ENCODE assay signal across 8 cellular contexts in genomic region chr12:48817957-48818830, GRCh38.
A peak's percentile ranks its signal among the peaks of the same experiment; 100 is the strongest.
DNase-seq lines count a peak whose midpoint lies in the region; TF ChIP-seq lines count a peak whose summit lies in the region.

TSS of gene CACNB3 (plus strand) at chr12:48818496. CDS start at chr12:48818930, 434 bp downstream.

- no peak for TF ChIP-seq CTCF in WI38 (IDR thresholded peaks at IDR 0.05; ENCODE audit: low read depth, low read length)

- DNase-seq in SIG-M5 treated with dmso at 0.1 percent for 504 hours (lab: John Stamatoyannopoulos, UW; ENCODE audit: unreplicated experiment) (peak; percentile 42), SIG-M5 (lab: John Stamatoyannopoulos, UW) (no peak), NCI-H146 treated with DMSO at 0.1 percent for 48 hours (lab: John Stamatoyannopoulos, UW; ENCODE audit: unreplicated experiment) (peak; percentile 83), T47D (ENCODE audit: low read depth in 1 of 2, low spot score in 1 of 2) (peak; percentile 81 to 87), islet precursor cell (peak; percentile 94), MV-4-11 (lab: John Stamatoyannopoulos, UW) (no peak)
- DNase-seq in stimulated activated CD4-positive, alpha-beta T cell treated with anti-CD3 and anti-CD28 coated beads, Interleukin-12 subunit alpha, Interleukin-12 subunit beta, amount 100 ng/mL, for 48 hours (ENCODE audit: low read depth in 2 of 3, low spot score in 1 of 3): peak; percentile 45 to 71 (median 68)

- peak within 1 kb of the TSS; percentile 69 for H3K4me3 ChIP-seq in WI38 (ENCODE audit: low read depth, low read length)

- in situ Hi-C loops in T47D (cut with HindIII; ENCODE audit: low pct_unique_long_range_greater_than_20kb, low sequenced_read_pairs): no loop called here

Comparison
In these comparisons a context has a peak if more than half of its experiments do, and no peak if none do; other contexts are left out.
1. DNase-seq: peak in SIG-M5 treated with dmso at 0.1 percent for 504 hours (single experiment), NCI-H146 treated with DMSO at 0.1 percent for 48 hours (single experiment), T47D (2 of 2), islet precursor cell (single experiment) and stimulated activated CD4-positive, alpha-beta T cell treated with anti-CD3 and anti-CD28 coated beads, Interleukin-12 subunit alpha, Interleukin-12 subunit beta, amount 100 ng/mL, for 48 hours (3 of 3); none in SIG-M5 (single experiment) and MV-4-11 (single experiment).